In the genomic region with DNA sequence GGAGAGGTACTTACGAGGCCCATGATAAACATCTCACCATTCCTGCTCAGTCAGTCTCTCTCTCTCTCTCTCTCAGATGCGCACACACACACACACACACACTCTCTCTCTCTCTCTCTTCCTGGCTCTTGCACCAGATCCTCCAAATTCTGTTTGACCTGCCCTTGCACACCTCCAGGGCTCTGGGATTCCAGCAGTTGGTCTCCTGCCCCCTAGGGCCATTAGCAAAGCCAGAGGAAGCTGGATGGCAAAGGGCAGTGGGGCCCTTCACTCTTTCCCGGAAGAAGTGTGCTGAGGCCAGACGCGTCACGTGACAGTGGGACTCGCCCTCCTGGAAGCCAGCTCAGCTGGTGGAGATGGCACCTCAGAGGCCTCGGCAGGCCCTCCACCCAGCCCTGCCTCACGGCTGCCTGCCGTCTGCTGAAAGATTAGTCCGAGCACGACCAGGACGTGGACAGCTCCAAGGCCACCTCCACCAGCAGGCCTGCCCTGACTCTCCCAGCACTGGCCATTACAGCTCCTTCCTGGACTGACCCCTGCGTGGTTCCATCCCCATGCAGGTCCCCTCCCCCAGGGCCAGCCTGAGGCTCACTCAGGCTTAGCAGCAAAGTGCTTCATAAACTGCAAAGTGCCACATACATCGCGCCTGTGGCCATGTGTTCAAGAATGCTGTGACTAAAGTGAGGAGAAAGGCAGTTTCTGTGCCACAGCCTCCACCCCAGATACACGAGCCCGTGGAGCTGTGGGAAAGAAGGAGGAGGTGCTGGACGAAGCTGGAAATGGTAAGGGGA, we compare ENCODE assay signal across 7 cellular contexts. TPM values are rescaled to one million over a fixed set of nuclear protein-coding genes. Genes with fewer than 3 reads are reported as not detected.
A peak's percentile ranks its signal among the peaks of the same experiment; 100 is the strongest.
DNase-seq lines count a peak whose midpoint lies in the region; ATAC-seq and TF ChIP-seq lines count a peak whose summit lies in the region.

No MANE protein-coding gene starts in this region.

- H3K4me1 ChIP-seq in right cardiac atrium (ENCODE audit: control insufficient read depth, insufficient read depth, low read length) (peaks cover 12% of the 10 kb centered on the region), skeletal muscle satellite cell (ENCODE audit: control insufficient read depth, insufficient read depth, low read length) (peaks cover 57% of the 10 kb centered on the region)

- H3K4me3 ChIP-seq in right cardiac atrium (ENCODE audit: low read length) (peak overlapping the region; percentile 88), skeletal muscle satellite cell (ENCODE audit: low read length) (peak overlapping the region; percentile 72)

- H3K36me3 ChIP-seq in skeletal muscle satellite cell (ENCODE audit: insufficient read depth, low read length), result no peaks in the 10 kb centered on the region

- ATAC-seq in activated T-helper 17 cell treated with anti-CD3 and anti-CD28 coated beads, Interleukin-2, amount 50 U/mL, for 72 hours (replicated peaks), result peak; percentile 54
- ATAC-seq in right cardiac atrium, result peak; percentile 3 to 7

- peak overlapping the region; percentile 79 for H3K4me2 ChIP-seq in skeletal muscle satellite cell (ENCODE audit: low read length)

- H3K27me3 Mint-ChIP-seq in activated T-helper 17 cell treated with anti-CD3 and anti-CD28 coated beads, Interleukin-2, amount 50 U/mL, for 72 hours, result peaks cover 17% of the 10 kb centered on the region

- peak; percentile 12; the same call in 1 of the 2 replicates for TF ChIP-seq CTCF in LNCAP (IDR thresholded peaks at IDR 0.05)

- H3K9ac ChIP-seq in skeletal muscle satellite cell (ENCODE audit: low read depth, low read length), result peak overlapping the region; percentile 21

- no peaks in the 10 kb centered on the region for H3K9me3 Mint-ChIP-seq in activated T-helper 17 cell treated with anti-CD3 and anti-CD28 coated beads, Interleukin-2, amount 50 U/mL, for 72 hours

- peak overlapping the region; percentile 94 for H3K27ac Mint-ChIP-seq in activated T-helper 17 cell treated with anti-CD3 and anti-CD28 coated beads, Interleukin-2, amount 50 U/mL, for 72 hours

- H3K36me3 Mint-ChIP-seq in activated T-helper 17 cell treated with anti-CD3 and anti-CD28 coated beads, Interleukin-2, amount 50 U/mL, for 72 hours (ENCODE audit: low read depth), result peaks cover 15% of the 10 kb centered on the region

- peak overlapping the region; percentile 91 for H3K4me3 Mint-ChIP-seq in activated T-helper 17 cell treated with anti-CD3 and anti-CD28 coated beads, Interleukin-2, amount 50 U/mL, for 72 hours

- DNase-seq in right cardiac atrium, result peak; percentile 68 to 84 (median 84)
- DNase-seq in NOMO-1 treated with DMSO at 0.1 percent for 48 hours (lab: John Stamatoyannopoulos, UW; ENCODE audit: unreplicated experiment), result no peak
- DNase-seq in NCI-H187 treated with DMSO at 0.1 percent for 48 hours (lab: John Stamatoyannopoulos, UW), result no peak
- DNase-seq in COR-L47 (lab: John Stamatoyannopoulos, UW), result no peak

- 29% methylated on average over 19 of the region's 19 CpGs for WGBS in right cardiac atrium

- intact Hi-C loops in right cardiac atrium (cut with DNase I), result loop anchor here in 3 of 4 donors (5.0 to 10.0 kb wide), 3 partner anchors 66 to 74 kb away; a partner anchor contains a TSS

- H3K27ac ChIP-seq in right cardiac atrium (ENCODE audit: low read length), result peak overlapping the region; percentile 79

- H3K9me3 ChIP-seq in right cardiac atrium (ENCODE audit: control insufficient read depth, low read length) (no peaks in the 10 kb centered on the region), skeletal muscle satellite cell (replicated peaks; ENCODE audit: low read length) (no peaks in the 10 kb centered on the region)

- H3K4me1 Mint-ChIP-seq in activated T-helper 17 cell treated with anti-CD3 and anti-CD28 coated beads, Interleukin-2, amount 50 U/mL, for 72 hours, result peaks cover 37% of the 10 kb centered on the region

- no peaks in the 10 kb centered on the region for H3K27me3 ChIP-seq in right cardiac atrium (ENCODE audit: control insufficient read depth, insufficient read depth)
- peaks cover 21% of the 10 kb centered on the region for H3K27me3 ChIP-seq in skeletal muscle satellite cell (ENCODE audit: control insufficient read depth, insufficient read depth, low read length)

RNA-seq across cellular contexts. Expression of a gene that starts 3.7 kb away (rescaled TPM):
- total RNA-seq in activated T-helper 17 cell treated with anti-CD3 and anti-CD28 coated beads, Interleukin-2, amount 50 U/mL, for 72 hours, result 10 to 100 TPM in 1 of 2 donors, 1 to 10 TPM in 1; 5.2 to 11.3 TPM
- total RNA-seq in right cardiac atrium, result 10 to 100 TPM in 3 of 4 donors, 1 to 10 TPM in 1; 9.3 to 82.1 (median 20.6) TPM
- 15.4 TPM for polyA plus RNA-seq in right cardiac atrium
- 0.25 and 0.87 TPM in 2 replicates for total RNA-seq in skeletal muscle satellite cell (2012; rRNA removed)

Comparison
In these comparisons a context has a peak if more than half of its experiments do, and no peak if none do; other contexts are left out.
1. DNase-seq: peak in right cardiac atrium (3 of 3); none in NOMO-1 treated with DMSO at 0.1 percent for 48 hours (single experiment), NCI-H187 treated with DMSO at 0.1 percent for 48 hours (single experiment) and COR-L47 (single experiment).